16 cellular contexts compared by ENCODE assay signal in genomic region chr7:111834367-111834766, GRCh38.
DNase-seq lines count a peak whose midpoint lies in the region; ATAC-seq, FAIRE-seq and TF ChIP-seq lines count a peak whose summit lies in the region.
"Had no signal": no experiment of that assay in that cellular context is flagged by ENCODE, and none has a peak within 500 bp of the region (broad histone marks: within the 10 kb centered on the region; RNA-seq: fewer than 3 reads in every experiment).

No MANE protein-coding gene starts in this region.

- H3K9ac ChIP-seq in astrocyte (ENCODE audit: low read length) = no peak overlapping the region

- peaks cover 37% of the 10 kb centered on the region for H3K4me1 ChIP-seq in A673 (ENCODE audit: insufficient read depth, low read length, poor library complexity, severe bottlenecking)
- H3K4me1 ChIP-seq in astrocyte (ENCODE audit: insufficient read depth, low read length) = no peaks in the 10 kb centered on the region

- POLR2A ChIA-PET in A673 (lab: Charles Lee; ENCODE audit: low non-redundant PET) = interaction anchor here (0.7 kb wide), 1 partner anchor 41 kb away, joined by 4 read pairs; no protein-coding TSS in a partner anchor

- intact Hi-C loops in A673 (cut with micrococcal nuclease; ENCODE audit: unreplicated experiment) = no loop called here

- no peak overlapping the region for H2AFZ ChIP-seq in astrocyte (ENCODE audit: low read depth, low read length)

- no peaks in the 10 kb centered on the region for H4K20me1 ChIP-seq in astrocyte (ENCODE audit: insufficient read depth, low read length)

- TF ChIP-seq CTCF in A673 (conservative IDR thresholded peaks at IDR 0.05; ENCODE audit: low read depth, low read length) (no peak), HFFc6 (IDR thresholded peaks at IDR 0.05) (no peak), astrocyte (IDR thresholded peaks at IDR 0.05; ENCODE audit: insufficient read depth, low read depth, low read length) (no peak), mesothelial cell of epicardium (IDR thresholded peaks at IDR 0.05; ENCODE audit: unreplicated experiment) (no peak)

- BruUV-seq in A673 (replicated peaks; lab: Mats Ljungman, UMichigan) = TSS peak; percentile 64

- no peak overlapping the region for H3K4me2 ChIP-seq in astrocyte (ENCODE audit: low read length)

- CTCF ChIA-PET in A673 (lab: Charles Lee) = interaction anchor here (1.3 kb wide), 1 partner anchor 71 kb away, joined by 3 read pairs; no protein-coding TSS in a partner anchor

- DNase-seq in A673 (ENCODE audit: low spot score) = no peak
- DNase-seq in HFFc6 = no peak
- DNase-seq in astrocyte (ENCODE audit: low read depth) = no peak
- no peak for DNase-seq in mesothelial cell of epicardium (ENCODE audit: low spot score in 2 of 2, unreplicated experiment in 2 of 2)
- DNase-seq in ecto neural progenitor cell (ENCODE audit: low spot score) = no peak
- DNase-seq in occipital lobe (lab: John Stamatoyannopoulos, UW) = no peak
- DNase-seq: 8988T; CD8-positive, alpha-beta T cell; COR-L47; DMS153; DMS79 treated with DMSO at 0.1 percent for 48 hours had no signal

- H3K4me3 ChIP-seq in A673 (ENCODE audit: low read depth, low read length, poor library complexity, severe bottlenecking) (no peak overlapping the region), astrocyte (ENCODE audit: insufficient read depth, low read depth, low read length) (no peak overlapping the region)

- H3K9me3 Mint-ChIP-seq in HFFc6 (peaks cover 10% of the 10 kb centered on the region), astrocyte (ENCODE audit: unreplicated experiment) (no peaks in the 10 kb centered on the region), mesothelial cell of epicardium (peaks cover 20% of the 10 kb centered on the region)

- H3K27me3 Mint-ChIP-seq in HFFc6 (ENCODE audit: insufficient read depth) = no peaks in the 10 kb centered on the region
- no peaks in the 10 kb centered on the region for H3K27me3 Mint-ChIP-seq in astrocyte (ENCODE audit: low read depth, unreplicated experiment)
- no peaks in the 10 kb centered on the region for H3K27me3 Mint-ChIP-seq in mesothelial cell of epicardium (ENCODE audit: low read depth)

- H3K27me3 ChIP-seq in A673 (replicated peaks; ENCODE audit: insufficient read depth, low read depth, low read length, poor library complexity) (no peaks in the 10 kb centered on the region), astrocyte (ENCODE audit: insufficient read depth, low read length) (no peaks in the 10 kb centered on the region)

- no peak for ATAC-seq in GM18502 (IDR thresholded peaks at IDR 0.05; ENCODE audit: poor library complexity, unreplicated experiment)
- ATAC-seq: CD8-positive, alpha-beta T cell had no signal

- peak; percentile 47 for FAIRE-seq in astrocyte (lab: Jason Lieb, UNC)
- FAIRE-seq: D721Med, G401.6, GM12891 had no signal

- H3K4me1 Mint-ChIP-seq in HFFc6 (ENCODE audit: low read depth) (peaks cover 60% of the 10 kb centered on the region), astrocyte (ENCODE audit: low read depth, unreplicated experiment) (no peaks in the 10 kb centered on the region), mesothelial cell of epicardium (peaks cover 8% of the 10 kb centered on the region)

- H3K36me3 Mint-ChIP-seq in HFFc6 (ENCODE audit: low read depth) = peaks cover 16% of the 10 kb centered on the region
- peaks cover 3% of the 10 kb centered on the region for H3K36me3 Mint-ChIP-seq in astrocyte (ENCODE audit: low read depth, unreplicated experiment)
- H3K36me3 Mint-ChIP-seq in mesothelial cell of epicardium = peaks cover 35% of the 10 kb centered on the region
- H3K36me3 Mint-ChIP-seq: CD14-positive monocyte; CD8-positive, alpha-beta T cell had no signal

- H3K4me3 Mint-ChIP-seq in HFFc6 (no peak overlapping the region), astrocyte (ENCODE audit: unreplicated experiment) (no peak overlapping the region), mesothelial cell of epicardium (no peak overlapping the region)
- H3K4me3 Mint-ChIP-seq: CD14-positive monocyte; CD8-positive, alpha-beta T cell had no signal

- H3K27ac ChIP-seq in A673 (ENCODE audit: low read depth, low read length, poor library complexity, severe bottlenecking) = peak overlapping the region; percentile 72
- no peak overlapping the region for H3K27ac ChIP-seq in astrocyte (ENCODE audit: low read depth, low read length)

- H3K27ac Mint-ChIP-seq in HFFc6 = peak overlapping the region; percentile 87
- no peak overlapping the region for H3K27ac Mint-ChIP-seq in astrocyte (ENCODE audit: unreplicated experiment)
- peak overlapping the region; percentile 43 for H3K27ac Mint-ChIP-seq in mesothelial cell of epicardium
- H3K27ac Mint-ChIP-seq: CD14-positive monocyte; CD8-positive, alpha-beta T cell had no signal

- H3K9me3 ChIP-seq in A673 (ENCODE audit: low read depth, low read length, poor library complexity, severe bottlenecking) = peaks cover 13% of the 10 kb centered on the region
- H3K9me3 ChIP-seq in astrocyte (ENCODE audit: insufficient read depth, low read depth, low read length) = no peaks in the 10 kb centered on the region

- H3K36me3 ChIP-seq in A673 (ENCODE audit: insufficient read depth, low read length, poor library complexity, severe bottlenecking) = peaks cover 5% of the 10 kb centered on the region
- no peaks in the 10 kb centered on the region for H3K36me3 ChIP-seq in astrocyte (ENCODE audit: insufficient read depth, low read length)

- no peaks in the 10 kb centered on the region for H3K79me2 ChIP-seq in astrocyte (ENCODE audit: insufficient read depth, low read length)
